Comparison of ENCODE assay signal across 12 cellular contexts in genomic region chr16:10266809-10267208, GRCh38.
DNase-seq lines count a peak whose midpoint lies in the region; ATAC-seq, FAIRE-seq and TF ChIP-seq lines count a peak whose summit lies in the region.
"Had no signal": no experiment of that assay in that cellular context is flagged by ENCODE, and none has a peak within 500 bp of the region (broad histone marks: within the 10 kb centered on the region; RNA-seq: fewer than 3 reads in every experiment).

No MANE protein-coding gene starts in this region.

- ATAC-seq in HG02678 (IDR thresholded peaks at IDR 0.05; ENCODE audit: unreplicated experiment) (peak; percentile 73), HG03521 (IDR thresholded peaks at IDR 0.05; ENCODE audit: unreplicated experiment) (no peak)
- ATAC-seq in stimulated activated memory B cell treated with anti-CD40 and anti-IgM and Interleukin-4, amounts not matched to agents 10 μg/mL and 1 μg/mL and 100 μg/mL, for 72 hours = peak; percentile 90
- ATAC-seq: psoas muscle had no signal

- H3K27ac Mint-ChIP-seq in stimulated activated memory B cell treated with anti-CD40 and anti-IgM and Interleukin-4, amounts not matched to agents 10 μg/mL and 1 μg/mL and 100 μg/mL, for 72 hours = peak overlapping the region; percentile 22

- FAIRE-seq in D721Med (lab: Jason Lieb, UNC) = no peak

- H3K27me3 Mint-ChIP-seq in stimulated activated memory B cell treated with anti-CD40 and anti-IgM and Interleukin-4, amounts not matched to agents 10 μg/mL and 1 μg/mL and 100 μg/mL, for 72 hours = no peaks in the 10 kb centered on the region

- H3K4me1 Mint-ChIP-seq in stimulated activated memory B cell treated with anti-CD40 and anti-IgM and Interleukin-4, amounts not matched to agents 10 μg/mL and 1 μg/mL and 100 μg/mL, for 72 hours = peaks cover 6% of the 10 kb centered on the region

- TF ChIP-seq CTCF in D721Med (IDR thresholded peaks at IDR 0.05; ENCODE audit: insufficient read depth, missing control alignments) = no peak

- no peaks in the 10 kb centered on the region for H3K36me3 Mint-ChIP-seq in stimulated activated memory B cell treated with anti-CD40 and anti-IgM and Interleukin-4, amounts not matched to agents 10 μg/mL and 1 μg/mL and 100 μg/mL, for 72 hours

- no peak overlapping the region for H3K4me3 Mint-ChIP-seq in stimulated activated memory B cell treated with anti-CD40 and anti-IgM and Interleukin-4, amounts not matched to agents 10 μg/mL and 1 μg/mL and 100 μg/mL, for 72 hours

- DNase-seq in activated T-cell treated with anti-CD3 and anti-CD28 coated beads for 48 hours (ENCODE audit: low read depth) (peak; percentile 29), activated T-cell treated with anti-CD3 and anti-CD28 coated beads for 4 hours (no peak), glomerular visceral epithelial cell (ENCODE audit: extremely low spot score) (no peak), D721Med (ENCODE audit: insufficient read length, low spot score) (no peak)
- peak; percentile 58 for DNase-seq in activated CD8-positive, alpha-beta memory T cell treated with anti-CD3 and anti-CD28 coated beads, Interleukin-2, amount 50 U/mL, for 48 hours
- DNase-seq: effector CD8-positive, alpha-beta T cell; NCI-H2227 treated with DMSO at 0.1 percent for 48 hours; psoas muscle; RPMI8226 had no signal

- peaks cover under 1% of the 10 kb centered on the region for H3K9me3 Mint-ChIP-seq in stimulated activated memory B cell treated with anti-CD40 and anti-IgM and Interleukin-4, amounts not matched to agents 10 μg/mL and 1 μg/mL and 100 μg/mL, for 72 hours

Comparison
In these comparisons a context has a peak if more than half of its experiments do, and no peak if none do; other contexts are left out.
1. DNase-seq: peak in activated T-cell treated with anti-CD3 and anti-CD28 coated beads for 48 hours (single experiment) and activated CD8-positive, alpha-beta memory T cell treated with anti-CD3 and anti-CD28 coated beads, Interleukin-2, amount 50 U/mL, for 48 hours (single experiment); none in activated T-cell treated with anti-CD3 and anti-CD28 coated beads for 4 hours (single experiment), glomerular visceral epithelial cell (single experiment) and D721Med (single experiment).